Comparison of ENCODE assay signal across 1 cellular context in the genomic region with DNA sequence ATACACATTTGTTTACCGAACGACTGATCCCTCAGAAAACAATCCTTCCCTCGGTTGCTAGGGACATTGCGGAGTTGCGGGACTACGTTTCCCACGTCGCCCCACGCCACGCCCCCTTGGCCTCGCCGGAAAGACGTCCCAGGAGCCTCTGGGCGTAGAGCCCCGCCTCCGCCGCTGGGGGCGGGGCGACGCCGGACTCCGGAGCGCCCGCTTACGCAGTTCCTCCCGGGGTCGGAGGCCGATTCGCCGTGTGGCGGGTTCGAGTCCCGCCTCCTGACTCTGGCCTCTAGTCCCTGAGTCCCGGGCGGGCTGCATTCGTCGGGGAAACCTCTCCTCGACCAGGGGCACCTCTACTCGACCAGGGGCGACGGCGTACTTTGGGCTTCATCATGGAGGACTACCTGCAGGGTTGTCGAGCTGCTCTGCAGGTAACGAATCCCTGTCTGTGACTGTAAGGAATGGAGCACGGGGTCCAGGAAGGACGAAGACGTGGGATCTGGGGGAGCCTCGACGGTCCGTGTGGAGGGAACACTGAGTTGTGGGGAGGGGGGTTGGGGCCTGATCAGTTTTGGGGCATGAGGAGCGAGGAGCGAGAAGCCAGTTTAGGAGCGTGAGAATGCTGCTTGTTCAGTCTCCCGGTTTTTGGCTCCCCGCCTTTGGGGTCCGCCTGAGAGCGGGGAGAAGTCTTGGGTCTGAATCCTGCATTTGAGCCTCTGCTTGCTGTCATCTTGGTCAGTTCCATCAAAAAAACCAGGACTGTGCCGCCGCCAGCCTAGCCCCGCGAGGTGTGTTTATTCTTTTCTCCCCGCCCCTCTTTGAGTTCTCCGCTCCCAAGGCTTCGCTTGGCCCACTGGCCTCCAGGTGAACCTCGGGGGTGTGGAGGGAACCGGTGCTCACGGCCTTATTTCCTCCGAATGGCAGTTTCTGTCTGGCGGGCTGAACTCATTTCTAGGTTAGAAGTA.
TF ChIP-seq lines count a peak whose summit lies in the region.

A gene with protein sequence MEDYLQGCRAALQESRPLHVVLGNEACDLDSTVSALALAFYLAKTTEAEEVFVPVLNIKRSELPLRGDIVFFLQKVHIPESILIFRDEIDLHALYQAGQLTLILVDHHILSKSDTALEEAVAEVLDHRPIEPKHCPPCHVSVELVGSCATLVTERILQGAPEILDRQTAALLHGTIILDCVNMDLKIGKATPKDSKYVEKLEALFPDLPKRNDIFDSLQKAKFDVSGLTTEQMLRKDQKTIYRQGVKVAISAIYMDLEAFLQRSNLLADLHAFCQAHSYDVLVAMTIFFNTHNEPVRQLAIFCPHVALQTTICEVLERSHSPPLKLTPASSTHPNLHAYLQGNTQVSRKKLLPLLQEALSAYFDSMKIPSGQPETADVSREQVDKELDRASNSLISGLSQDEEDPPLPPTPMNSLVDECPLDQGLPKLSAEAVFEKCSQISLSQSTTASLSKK (plus strand): TSS at position 206 of the 962 bp plus-strand sequence. CDS start 184 bp downstream, at position 390.

TF ChIP-seq in HepG2, 621 proteins besides CTCF, POLR2A, EP300 and RAD21 (continued from another document and continues in another):
- TF ChIP-seq, protein P1, sequence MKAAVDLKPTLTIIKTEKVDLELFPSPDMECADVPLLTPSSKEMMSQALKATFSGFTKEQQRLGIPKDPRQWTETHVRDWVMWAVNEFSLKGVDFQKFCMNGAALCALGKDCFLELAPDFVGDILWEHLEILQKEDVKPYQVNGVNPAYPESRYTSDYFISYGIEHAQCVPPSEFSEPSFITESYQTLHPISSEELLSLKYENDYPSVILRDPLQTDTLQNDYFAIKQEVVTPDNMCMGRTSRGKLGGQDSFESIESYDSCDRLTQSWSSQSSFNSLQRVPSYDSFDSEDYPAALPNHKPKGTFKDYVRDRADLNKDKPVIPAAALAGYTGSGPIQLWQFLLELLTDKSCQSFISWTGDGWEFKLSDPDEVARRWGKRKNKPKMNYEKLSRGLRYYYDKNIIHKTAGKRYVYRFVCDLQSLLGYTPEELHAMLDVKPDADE (CRISPR knock-in tag; IDR thresholded peaks at IDR 0.05): no peak
- TF ChIP-seq, protein P2, sequence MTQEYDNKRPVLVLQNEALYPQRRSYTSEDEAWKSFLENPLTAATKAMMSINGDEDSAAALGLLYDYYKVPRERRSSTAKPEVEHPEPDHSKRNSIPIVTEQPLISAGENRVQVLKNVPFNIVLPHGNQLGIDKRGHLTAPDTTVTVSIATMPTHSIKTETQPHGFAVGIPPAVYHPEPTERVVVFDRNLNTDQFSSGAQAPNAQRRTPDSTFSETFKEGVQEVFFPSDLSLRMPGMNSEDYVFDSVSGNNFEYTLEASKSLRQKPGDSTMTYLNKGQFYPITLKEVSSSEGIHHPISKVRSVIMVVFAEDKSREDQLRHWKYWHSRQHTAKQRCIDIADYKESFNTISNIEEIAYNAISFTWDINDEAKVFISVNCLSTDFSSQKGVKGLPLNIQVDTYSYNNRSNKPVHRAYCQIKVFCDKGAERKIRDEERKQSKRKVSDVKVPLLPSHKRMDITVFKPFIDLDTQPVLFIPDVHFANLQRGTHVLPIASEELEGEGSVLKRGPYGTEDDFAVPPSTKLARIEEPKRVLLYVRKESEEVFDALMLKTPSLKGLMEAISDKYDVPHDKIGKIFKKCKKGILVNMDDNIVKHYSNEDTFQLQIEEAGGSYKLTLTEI (CRISPR knock-in tag; conservative IDR thresholded peaks at IDR 0.05): no peak
- TF ChIP-seq SMC3 (IDR thresholded peaks at IDR 0.05; ENCODE audit: low read length) (no peak), HHEX (CRISPR knock-in tag; IDR thresholded peaks at IDR 0.05) (no peak), FOXO1 (CRISPR knock-in tag; IDR thresholded peaks at IDR 0.05) (peak; percentile 14; the same call in 1 of the 2 replicates), ZNF292 (CRISPR knock-in tag; IDR thresholded peaks at IDR 0.05; ENCODE audit: borderline replicate concordance, low read depth) (no peak), RELA (CRISPR knock-in tag; IDR thresholded peaks at IDR 0.05) (no peak), FOXA3 (CRISPR knock-in tag; IDR thresholded peaks at IDR 0.05) (peak; percentile 31; the same call in 1 of the 2 replicates), FOSL1 (CRISPR knock-in tag; IDR thresholded peaks at IDR 0.05; ENCODE audit: borderline replicate concordance) (0 out of 2 replicates have a peak, but pooled peaks have one; percentile 14), ONECUT2 (CRISPR knock-in tag; IDR thresholded peaks at IDR 0.05) (0 out of 2 replicates have a peak, but pooled peaks have one; percentile 8), ZNF317 (CRISPR knock-in tag; IDR thresholded peaks at IDR 0.05) (0 out of 2 replicates have a peak, but pooled peaks have one; percentile 37), ZNF878 (CRISPR knock-in tag; IDR thresholded peaks at IDR 0.05) (no peak; the same call in 1 of the 2 replicates), YEATS4 (CRISPR knock-in tag; IDR thresholded peaks at IDR 0.05; ENCODE audit: borderline replicate concordance) (peak; percentile 74), ZNF746 (CRISPR knock-in tag; IDR thresholded peaks at IDR 0.05) (no peak), ZNF335 (CRISPR knock-in tag; IDR thresholded peaks at IDR 0.05) (no peak), ZFP41 (CRISPR knock-in tag; IDR thresholded peaks at IDR 0.05; ENCODE audit: borderline replicate concordance) (no peak), CEBPG (CRISPR knock-in tag; IDR thresholded peaks at IDR 0.05) (no peak), ZNF737 (CRISPR knock-in tag; IDR thresholded peaks at IDR 0.05; ENCODE audit: borderline replicate concordance) (0 out of 2 replicates have a peak, but pooled peaks have one; percentile 33), BCL6 (CRISPR knock-in tag; IDR thresholded peaks at IDR 0.05) (no peak; the same call in 1 of the 2 replicates), SRSF9 (IDR thresholded peaks at IDR 0.05; ENCODE audit: borderline replicate concordance, insufficient read depth, low read depth, low read length, poor library complexity, severe bottlenecking) (no peak), HMG20B (CRISPR knock-in tag; conservative IDR thresholded peaks at IDR 0.05) (no peak), ZNF670 (CRISPR knock-in tag; IDR thresholded peaks at IDR 0.05; ENCODE audit: borderline replicate concordance) (no peak)
- TF ChIP-seq, protein P3, sequence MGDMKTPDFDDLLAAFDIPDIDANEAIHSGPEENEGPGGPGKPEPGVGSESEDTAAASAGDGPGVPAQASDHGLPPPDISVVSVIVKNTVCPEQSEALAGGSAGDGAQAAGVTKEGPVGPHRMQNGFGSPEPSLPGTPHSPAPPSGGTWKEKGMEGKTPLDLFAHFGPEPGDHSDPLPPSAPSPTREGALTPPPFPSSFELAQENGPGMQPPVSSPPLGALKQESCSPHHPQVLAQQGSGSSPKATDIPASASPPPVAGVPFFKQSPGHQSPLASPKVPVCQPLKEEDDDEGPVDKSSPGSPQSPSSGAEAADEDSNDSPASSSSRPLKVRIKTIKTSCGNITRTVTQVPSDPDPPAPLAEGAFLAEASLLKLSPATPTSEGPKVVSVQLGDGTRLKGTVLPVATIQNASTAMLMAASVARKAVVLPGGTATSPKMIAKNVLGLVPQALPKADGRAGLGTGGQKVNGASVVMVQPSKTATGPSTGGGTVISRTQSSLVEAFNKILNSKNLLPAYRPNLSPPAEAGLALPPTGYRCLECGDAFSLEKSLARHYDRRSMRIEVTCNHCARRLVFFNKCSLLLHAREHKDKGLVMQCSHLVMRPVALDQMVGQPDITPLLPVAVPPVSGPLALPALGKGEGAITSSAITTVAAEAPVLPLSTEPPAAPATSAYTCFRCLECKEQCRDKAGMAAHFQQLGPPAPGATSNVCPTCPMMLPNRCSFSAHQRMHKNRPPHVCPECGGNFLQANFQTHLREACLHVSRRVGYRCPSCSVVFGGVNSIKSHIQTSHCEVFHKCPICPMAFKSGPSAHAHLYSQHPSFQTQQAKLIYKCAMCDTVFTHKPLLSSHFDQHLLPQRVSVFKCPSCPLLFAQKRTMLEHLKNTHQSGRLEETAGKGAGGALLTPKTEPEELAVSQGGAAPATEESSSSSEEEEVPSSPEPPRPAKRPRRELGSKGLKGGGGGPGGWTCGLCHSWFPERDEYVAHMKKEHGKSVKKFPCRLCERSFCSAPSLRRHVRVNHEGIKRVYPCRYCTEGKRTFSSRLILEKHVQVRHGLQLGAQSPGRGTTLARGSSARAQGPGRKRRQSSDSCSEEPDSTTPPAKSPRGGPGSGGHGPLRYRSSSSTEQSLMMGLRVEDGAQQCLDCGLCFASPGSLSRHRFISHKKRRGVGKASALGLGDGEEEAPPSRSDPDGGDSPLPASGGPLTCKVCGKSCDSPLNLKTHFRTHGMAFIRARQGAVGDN (CRISPR knock-in tag; IDR thresholded peaks at IDR 0.05): peak; percentile 90
- TF ChIP-seq, protein P4, sequence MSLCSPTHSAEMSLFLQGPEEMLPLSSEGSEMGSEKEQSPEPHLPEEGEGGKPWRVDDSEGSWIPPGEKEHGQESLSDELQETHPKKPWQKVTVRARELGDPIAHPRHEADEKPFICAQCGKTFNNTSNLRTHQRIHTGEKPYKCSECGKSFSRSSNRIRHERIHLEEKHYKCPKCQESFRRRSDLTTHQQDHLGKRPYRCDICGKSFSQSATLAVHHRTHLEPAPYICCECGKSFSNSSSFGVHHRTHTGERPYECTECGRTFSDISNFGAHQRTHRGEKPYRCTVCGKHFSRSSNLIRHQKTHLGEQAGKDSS (CRISPR knock-in tag; IDR thresholded peaks at IDR 0.05; ENCODE audit: borderline replicate concordance, low read depth): no peak
- TF ChIP-seq, protein P5, sequence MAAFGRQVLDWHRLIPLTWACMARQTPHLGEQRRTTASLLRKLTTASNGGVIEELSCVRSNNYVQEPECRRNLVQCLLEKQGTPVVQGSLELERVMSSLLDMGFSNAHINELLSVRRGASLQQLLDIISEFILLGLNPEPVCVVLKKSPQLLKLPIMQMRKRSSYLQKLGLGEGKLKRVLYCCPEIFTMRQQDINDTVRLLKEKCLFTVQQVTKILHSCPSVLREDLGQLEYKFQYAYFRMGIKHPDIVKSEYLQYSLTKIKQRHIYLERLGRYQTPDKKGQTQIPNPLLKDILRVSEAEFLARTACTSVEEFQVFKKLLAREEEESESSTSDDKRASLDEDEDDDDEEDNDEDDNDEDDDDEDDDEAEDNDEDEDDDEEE (CRISPR knock-in tag; IDR thresholded peaks at IDR 0.05): no peak
- TF ChIP-seq, protein P6, sequence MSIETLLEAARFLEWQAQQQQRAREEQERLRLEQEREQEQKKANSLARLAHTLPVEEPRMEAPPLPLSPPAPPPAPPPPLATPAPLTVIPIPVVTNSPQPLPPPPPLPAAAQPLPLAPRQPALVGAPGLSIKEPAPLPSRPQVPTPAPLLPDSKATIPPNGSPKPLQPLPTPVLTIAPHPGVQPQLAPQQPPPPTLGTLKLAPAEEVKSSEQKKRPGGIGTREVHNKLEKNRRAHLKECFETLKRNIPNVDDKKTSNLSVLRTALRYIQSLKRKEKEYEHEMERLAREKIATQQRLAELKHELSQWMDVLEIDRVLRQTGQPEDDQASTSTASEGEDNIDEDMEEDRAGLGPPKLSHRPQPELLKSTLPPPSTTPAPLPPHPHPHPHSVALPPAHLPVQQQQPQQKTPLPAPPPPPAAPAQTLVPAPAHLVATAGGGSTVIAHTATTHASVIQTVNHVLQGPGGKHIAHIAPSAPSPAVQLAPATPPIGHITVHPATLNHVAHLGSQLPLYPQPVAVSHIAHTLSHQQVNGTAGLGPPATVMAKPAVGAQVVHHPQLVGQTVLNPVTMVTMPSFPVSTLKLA (IDR thresholded peaks at IDR 0.05): peak; percentile 27; the same call in 1 of the 2 replicates
- TF ChIP-seq, protein P7, sequence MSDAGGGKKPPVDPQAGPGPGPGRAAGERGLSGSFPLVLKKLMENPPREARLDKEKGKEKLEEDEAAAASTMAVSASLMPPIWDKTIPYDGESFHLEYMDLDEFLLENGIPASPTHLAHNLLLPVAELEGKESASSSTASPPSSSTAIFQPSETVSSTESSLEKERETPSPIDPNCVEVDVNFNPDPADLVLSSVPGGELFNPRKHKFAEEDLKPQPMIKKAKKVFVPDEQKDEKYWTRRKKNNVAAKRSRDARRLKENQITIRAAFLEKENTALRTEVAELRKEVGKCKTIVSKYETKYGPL (CRISPR knock-in tag; IDR thresholded peaks at IDR 0.05): no peak
- TF ChIP-seq, protein P8, sequence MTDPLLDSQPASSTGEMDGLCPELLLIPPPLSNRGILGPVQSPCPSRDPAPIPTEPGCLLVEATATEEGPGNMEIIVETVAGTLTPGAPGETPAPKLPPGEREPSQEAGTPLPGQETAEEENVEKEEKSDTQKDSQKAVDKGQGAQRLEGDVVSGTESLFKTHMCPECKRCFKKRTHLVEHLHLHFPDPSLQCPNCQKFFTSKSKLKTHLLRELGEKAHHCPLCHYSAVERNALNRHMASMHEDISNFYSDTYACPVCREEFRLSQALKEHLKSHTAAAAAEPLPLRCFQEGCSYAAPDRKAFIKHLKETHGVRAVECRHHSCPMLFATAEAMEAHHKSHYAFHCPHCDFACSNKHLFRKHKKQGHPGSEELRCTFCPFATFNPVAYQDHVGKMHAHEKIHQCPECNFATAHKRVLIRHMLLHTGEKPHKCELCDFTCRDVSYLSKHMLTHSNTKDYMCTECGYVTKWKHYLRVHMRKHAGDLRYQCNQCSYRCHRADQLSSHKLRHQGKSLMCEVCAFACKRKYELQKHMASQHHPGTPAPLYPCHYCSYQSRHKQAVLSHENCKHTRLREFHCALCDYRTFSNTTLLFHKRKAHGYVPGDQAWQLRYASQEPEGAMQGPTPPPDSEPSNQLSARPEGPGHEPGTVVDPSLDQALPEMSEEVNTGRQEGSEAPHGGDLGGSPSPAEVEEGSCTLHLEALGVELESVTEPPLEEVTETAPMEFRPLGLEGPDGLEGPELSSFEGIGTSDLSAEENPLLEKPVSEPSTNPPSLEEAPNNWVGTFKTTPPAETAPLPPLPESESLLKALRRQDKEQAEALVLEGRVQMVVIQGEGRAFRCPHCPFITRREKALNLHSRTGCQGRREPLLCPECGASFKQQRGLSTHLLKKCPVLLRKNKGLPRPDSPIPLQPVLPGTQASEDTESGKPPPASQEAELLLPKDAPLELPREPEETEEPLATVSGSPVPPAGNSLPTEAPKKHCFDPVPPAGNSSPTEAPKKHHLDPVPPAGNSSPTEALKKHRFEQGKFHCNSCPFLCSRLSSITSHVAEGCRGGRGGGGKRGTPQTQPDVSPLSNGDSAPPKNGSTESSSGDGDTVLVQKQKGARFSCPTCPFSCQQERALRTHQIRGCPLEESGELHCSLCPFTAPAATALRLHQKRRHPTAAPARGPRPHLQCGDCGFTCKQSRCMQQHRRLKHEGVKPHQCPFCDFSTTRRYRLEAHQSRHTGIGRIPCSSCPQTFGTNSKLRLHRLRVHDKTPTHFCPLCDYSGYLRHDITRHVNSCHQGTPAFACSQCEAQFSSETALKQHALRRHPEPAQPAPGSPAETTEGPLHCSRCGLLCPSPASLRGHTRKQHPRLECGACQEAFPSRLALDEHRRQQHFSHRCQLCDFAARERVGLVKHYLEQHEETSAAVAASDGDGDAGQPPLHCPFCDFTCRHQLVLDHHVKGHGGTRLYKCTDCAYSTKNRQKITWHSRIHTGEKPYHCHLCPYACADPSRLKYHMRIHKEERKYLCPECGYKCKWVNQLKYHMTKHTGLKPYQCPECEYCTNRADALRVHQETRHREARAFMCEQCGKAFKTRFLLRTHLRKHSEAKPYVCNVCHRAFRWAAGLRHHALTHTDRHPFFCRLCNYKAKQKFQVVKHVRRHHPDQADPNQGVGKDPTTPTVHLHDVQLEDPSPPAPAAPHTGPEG (CRISPR knock-in tag; IDR thresholded peaks at IDR 0.05): peak; percentile 49
